ENCODE assay signal across 1 cellular context in the genomic region with DNA sequence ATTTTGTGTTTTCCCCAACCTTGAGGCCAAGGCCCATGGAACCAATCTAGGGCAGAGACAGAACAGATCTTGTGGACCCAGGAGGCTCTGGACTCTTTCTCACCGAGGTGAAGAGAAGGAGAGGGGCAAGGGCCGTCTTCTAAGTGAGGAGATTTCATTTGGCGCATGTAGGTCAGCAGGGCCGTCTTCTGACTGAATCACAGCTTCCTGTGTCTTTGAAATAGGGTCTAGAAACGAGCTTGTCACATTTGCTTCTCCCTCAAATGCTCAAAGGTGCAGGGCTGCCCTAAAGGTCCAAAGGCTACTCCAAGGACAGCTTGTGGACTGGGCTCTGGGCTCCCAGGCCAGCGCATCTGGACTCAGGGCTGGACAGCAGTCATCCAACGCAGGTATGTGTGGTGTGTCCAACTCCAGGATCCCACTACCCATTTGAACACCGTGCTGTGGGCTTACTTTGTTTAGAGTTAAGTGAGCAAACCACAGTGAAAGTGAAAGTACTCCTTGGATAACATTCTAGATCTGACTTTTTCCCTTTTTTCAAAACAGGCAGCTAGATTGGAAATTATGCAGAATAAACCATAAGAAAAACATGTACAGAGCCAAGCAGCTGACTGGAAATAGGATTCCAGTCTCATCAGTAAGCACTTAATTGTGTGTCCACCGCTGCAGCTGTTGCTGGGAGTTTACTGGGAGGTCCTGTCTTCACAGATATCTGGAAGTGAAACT.
TF ChIP-seq lines count a peak whose summit lies in the region.

No MANE protein-coding gene starts in this region.

TF ChIP-seq in GM23338, 12 proteins besides CTCF, POLR2A, EP300 and RAD21 (continued from another document):
- TF ChIP-seq, protein P1, sequence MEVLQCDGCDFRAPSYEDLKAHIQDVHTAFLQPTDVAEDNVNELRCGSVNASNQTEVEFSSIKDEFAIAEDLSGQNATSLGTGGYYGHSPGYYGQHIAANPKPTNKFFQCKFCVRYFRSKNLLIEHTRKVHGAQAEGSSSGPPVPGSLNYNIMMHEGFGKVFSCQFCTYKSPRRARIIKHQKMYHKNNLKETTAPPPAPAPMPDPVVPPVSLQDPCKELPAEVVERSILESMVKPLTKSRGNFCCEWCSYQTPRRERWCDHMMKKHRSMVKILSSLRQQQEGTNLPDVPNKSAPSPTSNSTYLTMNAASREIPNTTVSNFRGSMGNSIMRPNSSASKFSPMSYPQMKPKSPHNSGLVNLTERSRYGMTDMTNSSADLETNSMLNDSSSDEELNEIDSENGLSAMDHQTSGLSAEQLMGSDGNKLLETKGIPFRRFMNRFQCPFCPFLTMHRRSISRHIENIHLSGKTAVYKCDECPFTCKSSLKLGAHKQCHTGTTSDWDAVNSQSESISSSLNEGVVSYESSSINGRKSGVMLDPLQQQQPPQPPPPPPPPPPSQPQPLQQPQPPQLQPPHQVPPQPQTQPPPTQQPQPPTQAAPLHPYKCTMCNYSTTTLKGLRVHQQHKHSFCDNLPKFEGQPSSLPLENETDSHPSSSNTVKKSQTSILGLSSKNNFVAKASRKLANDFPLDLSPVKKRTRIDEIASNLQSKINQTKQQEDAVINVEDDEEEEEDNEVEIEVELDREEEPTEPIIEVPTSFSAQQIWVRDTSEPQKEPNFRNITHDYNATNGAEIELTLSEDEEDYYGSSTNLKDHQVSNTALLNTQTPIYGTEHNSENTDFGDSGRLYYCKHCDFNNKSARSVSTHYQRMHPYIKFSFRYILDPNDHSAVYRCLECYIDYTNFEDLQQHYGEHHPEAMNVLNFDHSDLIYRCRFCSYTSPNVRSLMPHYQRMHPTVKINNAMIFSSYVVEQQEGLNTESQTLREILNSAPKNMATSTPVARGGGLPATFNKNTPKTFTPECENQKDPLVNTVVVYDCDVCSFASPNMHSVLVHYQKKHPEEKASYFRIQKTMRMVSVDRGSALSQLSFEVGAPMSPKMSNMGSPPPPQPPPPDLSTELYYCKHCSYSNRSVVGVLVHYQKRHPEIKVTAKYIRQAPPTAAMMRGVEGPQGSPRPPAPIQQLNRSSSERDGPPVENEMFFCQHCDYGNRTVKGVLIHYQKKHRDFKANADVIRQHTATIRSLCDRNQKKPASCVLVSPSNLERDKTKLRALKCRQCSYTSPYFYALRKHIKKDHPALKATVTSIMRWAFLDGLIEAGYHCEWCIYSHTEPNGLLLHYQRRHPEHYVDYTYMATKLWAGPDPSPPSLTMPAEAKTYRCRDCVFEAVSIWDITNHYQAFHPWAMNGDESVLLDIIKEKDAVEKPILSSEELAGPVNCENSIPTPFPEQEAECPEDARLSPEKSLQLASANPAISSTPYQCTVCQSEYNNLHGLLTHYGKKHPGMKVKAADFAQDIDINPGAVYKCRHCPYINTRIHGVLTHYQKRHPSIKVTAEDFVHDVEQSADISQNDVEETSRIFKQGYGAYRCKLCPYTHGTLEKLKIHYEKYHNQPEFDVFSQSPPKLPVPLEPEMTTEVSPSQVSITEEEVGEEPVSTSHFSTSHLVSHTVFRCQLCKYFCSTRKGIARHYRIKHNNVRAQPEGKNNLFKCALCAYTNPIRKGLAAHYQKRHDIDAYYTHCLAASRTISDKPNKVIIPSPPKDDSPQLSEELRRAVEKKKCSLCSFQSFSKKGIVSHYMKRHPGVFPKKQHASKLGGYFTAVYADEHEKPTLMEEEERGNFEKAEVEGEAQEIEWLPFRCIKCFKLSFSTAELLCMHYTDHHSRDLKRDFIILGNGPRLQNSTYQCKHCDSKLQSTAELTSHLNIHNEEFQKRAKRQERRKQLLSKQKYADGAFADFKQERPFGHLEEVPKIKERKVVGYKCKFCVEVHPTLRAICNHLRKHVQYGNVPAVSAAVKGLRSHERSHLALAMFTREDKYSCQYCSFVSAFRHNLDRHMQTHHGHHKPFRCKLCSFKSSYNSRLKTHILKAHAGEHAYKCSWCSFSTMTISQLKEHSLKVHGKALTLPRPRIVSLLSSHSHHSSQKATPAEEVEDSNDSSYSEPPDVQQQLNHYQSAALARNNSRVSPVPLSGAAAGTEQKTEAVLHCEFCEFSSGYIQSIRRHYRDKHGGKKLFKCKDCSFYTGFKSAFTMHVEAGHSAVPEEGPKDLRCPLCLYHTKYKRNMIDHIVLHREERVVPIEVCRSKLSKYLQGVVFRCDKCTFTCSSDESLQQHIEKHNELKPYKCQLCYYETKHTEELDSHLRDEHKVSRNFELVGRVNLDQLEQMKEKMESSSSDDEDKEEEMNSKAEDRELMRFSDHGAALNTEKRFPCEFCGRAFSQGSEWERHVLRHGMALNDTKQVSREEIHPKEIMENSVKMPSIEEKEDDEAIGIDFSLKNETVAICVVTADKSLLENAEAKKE (CRISPR knock-in tag; IDR thresholded peaks at IDR 0.05), result no peak
- TF ChIP-seq ZNF114 (CRISPR knock-in tag; IDR thresholded peaks at IDR 0.05), result no peak
- TF ChIP-seq, protein P2, sequence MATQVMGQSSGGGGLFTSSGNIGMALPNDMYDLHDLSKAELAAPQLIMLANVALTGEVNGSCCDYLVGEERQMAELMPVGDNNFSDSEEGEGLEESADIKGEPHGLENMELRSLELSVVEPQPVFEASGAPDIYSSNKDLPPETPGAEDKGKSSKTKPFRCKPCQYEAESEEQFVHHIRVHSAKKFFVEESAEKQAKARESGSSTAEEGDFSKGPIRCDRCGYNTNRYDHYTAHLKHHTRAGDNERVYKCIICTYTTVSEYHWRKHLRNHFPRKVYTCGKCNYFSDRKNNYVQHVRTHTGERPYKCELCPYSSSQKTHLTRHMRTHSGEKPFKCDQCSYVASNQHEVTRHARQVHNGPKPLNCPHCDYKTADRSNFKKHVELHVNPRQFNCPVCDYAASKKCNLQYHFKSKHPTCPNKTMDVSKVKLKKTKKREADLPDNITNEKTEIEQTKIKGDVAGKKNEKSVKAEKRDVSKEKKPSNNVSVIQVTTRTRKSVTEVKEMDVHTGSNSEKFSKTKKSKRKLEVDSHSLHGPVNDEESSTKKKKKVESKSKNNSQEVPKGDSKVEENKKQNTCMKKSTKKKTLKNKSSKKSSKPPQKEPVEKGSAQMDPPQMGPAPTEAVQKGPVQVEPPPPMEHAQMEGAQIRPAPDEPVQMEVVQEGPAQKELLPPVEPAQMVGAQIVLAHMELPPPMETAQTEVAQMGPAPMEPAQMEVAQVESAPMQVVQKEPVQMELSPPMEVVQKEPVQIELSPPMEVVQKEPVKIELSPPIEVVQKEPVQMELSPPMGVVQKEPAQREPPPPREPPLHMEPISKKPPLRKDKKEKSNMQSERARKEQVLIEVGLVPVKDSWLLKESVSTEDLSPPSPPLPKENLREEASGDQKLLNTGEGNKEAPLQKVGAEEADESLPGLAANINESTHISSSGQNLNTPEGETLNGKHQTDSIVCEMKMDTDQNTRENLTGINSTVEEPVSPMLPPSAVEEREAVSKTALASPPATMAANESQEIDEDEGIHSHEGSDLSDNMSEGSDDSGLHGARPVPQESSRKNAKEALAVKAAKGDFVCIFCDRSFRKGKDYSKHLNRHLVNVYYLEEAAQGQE (IDR thresholded peaks at IDR 0.05; ENCODE audit: unreplicated experiment), result no peak
- no peak for TF ChIP-seq STAT1 (IDR thresholded peaks at IDR 0.05; ENCODE audit: unreplicated experiment)
- TF ChIP-seq EZH2 (IDR thresholded peaks at IDR 0.05; ENCODE audit: low read depth, unreplicated experiment), result no peak
